Comparison of ENCODE assay signal across 8 cellular contexts in genomic region chr15:32718822-32719716, GRCh38. TPM values are rescaled to one million over a fixed set of nuclear protein-coding genes. Genes with fewer than 3 reads are reported as not detected.
DNase-seq lines count a peak whose midpoint lies in the region; ATAC-seq and TF ChIP-seq lines count a peak whose summit lies in the region.

No MANE protein-coding gene starts in this region.

- peak overlapping the region; percentile 55 for H3K4me3 Mint-ChIP-seq in neural crest cell
- no peak overlapping the region for H3K4me3 Mint-ChIP-seq in CD8-positive, alpha-beta T cell

- no peaks in the 10 kb centered on the region for H3K9me3 Mint-ChIP-seq in neural crest cell
- no peaks in the 10 kb centered on the region for H3K9me3 Mint-ChIP-seq in CD8-positive, alpha-beta T cell

- H4K20me1 ChIP-seq in BLaER1 = peaks cover 27% of the 10 kb centered on the region

- CTCF ChIA-PET in CD8-positive, alpha-beta T cell (lab: Charles Lee) = no interaction called here

- H3K36me3 ChIP-seq in BLaER1 = no peaks in the 10 kb centered on the region
- H3K36me3 ChIP-seq in CD8-positive, alpha-beta T cell (ENCODE audit: insufficient read depth, low read length) = no peaks in the 10 kb centered on the region

- TF ChIP-seq CTCF in epithelial cell of proximal tubule (conservative IDR thresholded peaks at IDR 0.05; ENCODE audit: low read depth, low read length) = no peak
- no peak for TF ChIP-seq CTCF in neural crest cell (conservative IDR thresholded peaks at IDR 0.05)
- no peak for TF ChIP-seq CTCF in CD8-positive, alpha-beta T cell (IDR thresholded peaks at IDR 0.05)

- H3K36me3 Mint-ChIP-seq in neural crest cell (ENCODE audit: low read depth) = peaks cover 3% of the 10 kb centered on the region
- H3K36me3 Mint-ChIP-seq in CD8-positive, alpha-beta T cell = no peaks in the 10 kb centered on the region

- peak; percentile 28 for DNase-seq in NCI-H774 (lab: John Stamatoyannopoulos, UW)
- DNase-seq in epithelial cell of proximal tubule (ENCODE audit: low read depth) = no peak
- peak; percentile 3 for DNase-seq in neural crest cell (ENCODE audit: low read depth, low spot score)
- DNase-seq in AG08395 (ENCODE audit: low spot score) = no peak
- DNase-seq in CD8-positive, alpha-beta T cell = no peak
- no peak for DNase-seq in amniotic stem cell (lab: John Stamatoyannopoulos, UW)

- peaks cover 4% of the 10 kb centered on the region for H3K4me1 Mint-ChIP-seq in neural crest cell
- H3K4me1 Mint-ChIP-seq in CD8-positive, alpha-beta T cell (ENCODE audit: low read depth) = peaks cover 10% of the 10 kb centered on the region

- peaks cover 37% of the 10 kb centered on the region for H3K4me1 ChIP-seq in BLaER1
- no peaks in the 10 kb centered on the region for H3K4me1 ChIP-seq in CD8-positive, alpha-beta T cell (ENCODE audit: insufficient read depth, low read length)

- POLR2A ChIA-PET in CD8-positive, alpha-beta T cell (lab: Charles Lee) = no interaction called here

- no peak overlapping the region for H3K9ac ChIP-seq in BLaER1

- peaks cover 96% of the 10 kb centered on the region for H3K27me3 Mint-ChIP-seq in neural crest cell (ENCODE audit: low read depth)
- H3K27me3 Mint-ChIP-seq in CD8-positive, alpha-beta T cell (ENCODE audit: low read depth) = peaks cover 50% of the 10 kb centered on the region

- no peak overlapping the region for H3K27ac ChIP-seq in BLaER1
- no peak overlapping the region for H3K27ac ChIP-seq in CD8-positive, alpha-beta T cell (ENCODE audit: low read depth, low read length)

- peak overlapping the region; percentile 89 for H3K4me2 ChIP-seq in BLaER1

- H3K9me3 ChIP-seq in BLaER1 = peaks cover 4% of the 10 kb centered on the region; the same call in 1 of the 2 replicates
- no peaks in the 10 kb centered on the region for H3K9me3 ChIP-seq in CD8-positive, alpha-beta T cell (ENCODE audit: low read length)

- H3K27me3 ChIP-seq in BLaER1 = peaks cover 83% of the 10 kb centered on the region
- peaks cover 8% of the 10 kb centered on the region for H3K27me3 ChIP-seq in CD8-positive, alpha-beta T cell (ENCODE audit: insufficient read depth, low read length)

- no peak overlapping the region for H3K27ac Mint-ChIP-seq in neural crest cell (ENCODE audit: unreplicated experiment)
- no peak overlapping the region for H3K27ac Mint-ChIP-seq in CD8-positive, alpha-beta T cell

- intact Hi-C loops in CD8-positive, alpha-beta T cell (cut with DNase I, micrococcal nuclease) = no loop called here

- no peak for ATAC-seq in CD8-positive, alpha-beta T cell
- ATAC-seq in GM18511 (IDR thresholded peaks at IDR 0.05; ENCODE audit: unreplicated experiment) = no peak

- H3K4me3 ChIP-seq in BLaER1 = peak overlapping the region; percentile 63
- peak overlapping the region; percentile 53 for H3K4me3 ChIP-seq in epithelial cell of proximal tubule (ENCODE audit: low read depth, low read length)
- no peak overlapping the region for H3K4me3 ChIP-seq in CD8-positive, alpha-beta T cell (ENCODE audit: low read depth, low read length)

RNA-seq across cellular contexts. Expression of gene GREM1, which starts 1.3 kb away (rescaled TPM):
- 4.0 and 15.9 TPM in 2 replicates for total RNA-seq in epithelial cell of proximal tubule
- total RNA-seq in neural crest cell = 0.07 and 0.09 TPM in 2 replicates
- total RNA-seq in CD8-positive, alpha-beta T cell = not detected

Comparison
In these comparisons a context has a peak if more than half of its experiments do, and no peak if none do; other contexts are left out.
1. DNase-seq: peak in NCI-H774 (single experiment) and neural crest cell (single experiment); none in epithelial cell of proximal tubule (single experiment), AG08395 (single experiment), CD8-positive, alpha-beta T cell (0 of 7) and amniotic stem cell (single experiment).